ENCODE assay signal across 12 cellular contexts in genomic region chr12:46915082-46915481, GRCh38.
DNase-seq lines count a peak whose midpoint lies in the region; ATAC-seq and TF ChIP-seq lines count a peak whose summit lies in the region.
"Had no signal": no experiment of that assay in that cellular context is flagged by ENCODE, and none has a peak within 500 bp of the region (broad histone marks: within the 10 kb centered on the region; RNA-seq: fewer than 3 reads in every experiment).

No MANE protein-coding gene starts in this region.

- H3K9me3 ChIP-seq in lung (ENCODE audit: control insufficient read depth in 2 of 2, insufficient read depth in 1 of 2, low read length in 1 of 2) = no peaks in the 10 kb centered on the region
- H3K9me3 ChIP-seq: esophagus squamous epithelium had no signal

- peak; percentile 50 for ATAC-seq in lung (ENCODE audit: insufficient read depth, low FRiP score)
- ATAC-seq in naive thymus-derived CD8-positive, alpha-beta T cell = no peak
- ATAC-seq: stimulated activated naive B cell treated with anti-CD40 and anti-IgM and Interleukin-4, amounts not matched to agents 10 μg/mL and 1 μg/mL and 100 μg/mL, for 72 hours had no signal

- TF ChIP-seq CTCF in AG04449 (IDR thresholded peaks at IDR 0.05; ENCODE audit: insufficient read depth, low read length, missing control alignments) = no peak
- no peak for TF ChIP-seq CTCF in lung (IDR thresholded peaks at IDR 0.05; ENCODE audit: control extremely low read depth, extremely low read depth)

- no peaks in the 10 kb centered on the region for H3K4me1 ChIP-seq in lung (ENCODE audit: control insufficient read depth in 2 of 2, insufficient read depth in 2 of 2, low read length in 2 of 2)

- peaks cover 0 to 26% (median 14%) of the 10 kb centered on the region in 3 donors for H3K36me3 Mint-ChIP-seq in naive thymus-derived CD8-positive, alpha-beta T cell

- CTCF ChIA-PET in AG04449 (lab: Yijun Ruan, JAX) = no interaction called here

- H3K27ac ChIP-seq in lung (ENCODE audit: low read depth in 1 of 2, low read length in 1 of 2) = no peak overlapping the region

- peaks cover 6 to 34% (median 16%) of the 10 kb centered on the region in 9 donors for H3K9me3 Mint-ChIP-seq in naive thymus-derived CD8-positive, alpha-beta T cell

- no peaks in the 10 kb centered on the region for H3K27me3 ChIP-seq in lung (ENCODE audit: control insufficient read depth, insufficient read depth)
- H3K27me3 ChIP-seq: esophagus squamous epithelium had no signal

- H3K4me3 Mint-ChIP-seq in naive thymus-derived CD8-positive, alpha-beta T cell = no peak overlapping the region
- H3K4me3 Mint-ChIP-seq: B cell; stimulated activated naive B cell treated with anti-CD40 and anti-IgM and Interleukin-4, amounts not matched to agents 10 μg/mL and 1 μg/mL and 100 μg/mL, for 72 hours had no signal

- WGBS in lung, 2 donors = 59 to 73% methylated on average over 2 of the region's 2 CpGs

- no peaks in the 10 kb centered on the region for H3K36me3 ChIP-seq in lung (ENCODE audit: control insufficient read depth in 2 of 2, insufficient read depth in 2 of 2, low read length in 2 of 2)
- H3K36me3 ChIP-seq: esophagus squamous epithelium had no signal

- POLR2A ChIA-PET in AG04449 (lab: Yijun Ruan, JAX) = no interaction called here
- POLR2A ChIA-PET in naive thymus-derived CD8-positive, alpha-beta T cell (lab: Charles Lee) = no interaction called here

- peaks cover 0 to 14% (median 2%) of the 10 kb centered on the region in 5 donors for H3K27me3 Mint-ChIP-seq in naive thymus-derived CD8-positive, alpha-beta T cell

- H3K27ac Mint-ChIP-seq in naive thymus-derived CD8-positive, alpha-beta T cell = no peak overlapping the region
- H3K27ac Mint-ChIP-seq: B cell; stimulated activated naive B cell treated with anti-CD40 and anti-IgM and Interleukin-4, amounts not matched to agents 10 μg/mL and 1 μg/mL and 100 μg/mL, for 72 hours had no signal

- H3K4me3 ChIP-seq in AG04449 (ENCODE audit: low read depth, low read length) (no peak overlapping the region), lung (no peak overlapping the region)
- H3K4me3 ChIP-seq: esophagus squamous epithelium had no signal

- DNase-seq in AG04449 (ENCODE audit: low read depth, low spot score) = peak; percentile 77
- DNase-seq in LHCN-M2 (ENCODE audit: low read depth) = peak; percentile 99
- DNase-seq in dedifferentiated amniotic fluid mesenchymal stem cell (ENCODE audit: extremely low spot score) = peak; percentile 79
- no peak for DNase-seq in lung (ENCODE audit: low spot score)
- DNase-seq in naive thymus-derived CD8-positive, alpha-beta T cell = no peak
- DNase-seq in stimulated activated CD4-positive, alpha-beta T cell treated with anti-CD3 and anti-CD28 coated beads, Interleukin-12 subunit alpha, Interleukin-12 subunit beta, amount 100 ng/mL, for 4 hours = no peak
- DNase-seq in D341Med (ENCODE audit: low spot score) = no peak
- no peak for DNase-seq in stimulated activated CD4-positive, alpha-beta T cell treated with anti-CD3 and anti-CD28 coated beads, Interleukin-4, amount 100 ng/mL, for 4 hours
- DNase-seq: esophagus squamous epithelium; NCI-H1048; stimulated activated naive B cell treated with anti-CD40 and anti-IgM and Interleukin-4, amounts not matched to agents 10 μg/mL and 1 μg/mL and 100 μg/mL, for 72 hours had no signal

- H3K4me1 Mint-ChIP-seq in naive thymus-derived CD8-positive, alpha-beta T cell = no peaks in the 10 kb centered on the region
- H3K4me1 Mint-ChIP-seq: B cell had no signal

Comparison
In these comparisons a context has a peak if more than half of its experiments do, and no peak if none do; other contexts are left out.
1. DNase-seq: peak in AG04449 (single experiment), LHCN-M2 (single experiment) and dedifferentiated amniotic fluid mesenchymal stem cell (single experiment); none in lung (single experiment), naive thymus-derived CD8-positive, alpha-beta T cell (0 of 10), stimulated activated CD4-positive, alpha-beta T cell treated with anti-CD3 and anti-CD28 coated beads, Interleukin-12 subunit alpha, Interleukin-12 subunit beta, amount 100 ng/mL, for 4 hours (single experiment), D341Med (single experiment) and stimulated activated CD4-positive, alpha-beta T cell treated with anti-CD3 and anti-CD28 coated beads, Interleukin-4, amount 100 ng/mL, for 4 hours (0 of 2).